Comparison of ENCODE assay signal across 8 cellular contexts in genomic region chr11:68460741-68461283, GRCh38. TPM values are rescaled to one million over a fixed set of nuclear protein-coding genes. Genes with fewer than 3 reads are reported as not detected.
DNase-seq lines count a peak whose midpoint lies in the region; ATAC-seq and TF ChIP-seq lines count a peak whose summit lies in the region.

Gene PPP6R3, plus strand, starts transcription at chr11:68460752. Its CDS starts 76,913 bp downstream, at chr11:68537665.

- peak within 1 kb of the TSS; percentile 83 for H3K27ac ChIP-seq in parathyroid adenoma

- peak within 1 kb of the TSS; percentile 94 for H3K27ac Mint-ChIP-seq in activated CD4-positive, alpha-beta T cell treated with anti-CD3 and anti-CD28 coated beads, Interleukin-2, amount 10 ng/mL, durations not matched to agents 24 days and 14 days

- no peaks in the 10 kb centered on the region for H3K4me1 ChIP-seq in parathyroid adenoma

- no peak within 1 kb of the TSS for H3K9ac ChIP-seq in parathyroid adenoma

- ATAC-seq in HG03045 (IDR thresholded peaks at IDR 0.05; ENCODE audit: unreplicated experiment) = peak; percentile 38

- no peaks in the 10 kb centered on the region for H3K9me3 ChIP-seq in parathyroid adenoma (ENCODE audit: control insufficient read depth, low read length)

- peaks cover 41% of the 10 kb centered on the region for H3K4me1 Mint-ChIP-seq in activated CD4-positive, alpha-beta T cell treated with anti-CD3 and anti-CD28 coated beads, Interleukin-2, amount 10 ng/mL, durations not matched to agents 24 days and 14 days

- peak within 1 kb of the TSS; percentile 95 for H3K4me3 Mint-ChIP-seq in activated CD4-positive, alpha-beta T cell treated with anti-CD3 and anti-CD28 coated beads, Interleukin-2, amount 10 ng/mL, durations not matched to agents 24 days and 14 days

- peak within 1 kb of the TSS; percentile 79 for H2AFZ ChIP-seq in parathyroid adenoma

- H3K9me3 Mint-ChIP-seq in activated CD4-positive, alpha-beta T cell treated with anti-CD3 and anti-CD28 coated beads, Interleukin-2, amount 10 ng/mL, durations not matched to agents 24 days and 14 days = no peaks in the 10 kb centered on the region

- H3K27me3 ChIP-seq in parathyroid adenoma (ENCODE audit: control insufficient read depth, insufficient read depth, low read length) = no peaks in the 10 kb centered on the region

- peak within 1 kb of the TSS; percentile 72 for H3K4me2 ChIP-seq in parathyroid adenoma (ENCODE audit: low read length)

- TF ChIP-seq CTCF in WI38 (IDR thresholded peaks at IDR 0.05; ENCODE audit: low read depth, low read length) (no peak), parathyroid adenoma (IDR thresholded peaks at IDR 0.05) (no peak)

- no peak for DNase-seq in activated CD4-positive, alpha-beta T cell treated with anti-CD3 and anti-CD28 coated beads, Interleukin-2, amount 10 ng/mL, durations not matched to agents 24 days and 14 days
- DNase-seq in activated CD4-positive, alpha-beta T cell treated with anti-CD3 and anti-CD28 coated beads for 4 hours = no peak
- DNase-seq in glomerular endothelial cell (ENCODE audit: extremely low read depth, low read depth, low spot score) (no peak), NCI-H446 treated with DMSO at 0.1 percent for 48 hours (lab: John Stamatoyannopoulos, UW) (no peak), superior temporal gyrus (ENCODE audit: extremely low spot score) (no peak)

- intact Hi-C loops in activated CD4-positive, alpha-beta T cell treated with anti-CD3 and anti-CD28 coated beads, Interleukin-2, amount 10 ng/mL, durations not matched to agents 24 days and 14 days (cut with micrococcal nuclease) = loop anchor here (1.0 to 10.0 kb wide), 5 partner anchors 11 to 429 kb away; partner anchors contain the start of genes CPT1A and NDUFS8

- no peaks in the 10 kb centered on the region for H3K36me3 ChIP-seq in parathyroid adenoma (ENCODE audit: control insufficient read depth, insufficient read depth, low read length)

- H3K79me2 ChIP-seq in parathyroid adenoma = peaks cover 30% of the 10 kb centered on the region

- H3K4me3 ChIP-seq in WI38 (ENCODE audit: low read depth, low read length) = peak within 1 kb of the TSS; percentile 80
- H3K4me3 ChIP-seq in parathyroid adenoma (ENCODE audit: low read depth, low read length) = peak within 1 kb of the TSS; percentile 74

- H3K27me3 Mint-ChIP-seq in activated CD4-positive, alpha-beta T cell treated with anti-CD3 and anti-CD28 coated beads, Interleukin-2, amount 10 ng/mL, durations not matched to agents 24 days and 14 days = peaks cover 3% of the 10 kb centered on the region

- peaks cover 19% of the 10 kb centered on the region for H3K36me3 Mint-ChIP-seq in activated CD4-positive, alpha-beta T cell treated with anti-CD3 and anti-CD28 coated beads, Interleukin-2, amount 10 ng/mL, durations not matched to agents 24 days and 14 days (ENCODE audit: low read depth)

RNA-seq across cellular contexts. Expression of gene PPP6R3, which starts in this region (rescaled TPM):
- total RNA-seq in activated CD4-positive, alpha-beta T cell treated with anti-CD3 and anti-CD28 coated beads, Interleukin-2, amount 10 ng/mL, durations not matched to agents 24 days and 14 days = 124 and 132 TPM in 2 replicates
- 80.6 and 86.6 TPM in 2 replicates for total RNA-seq in glomerular endothelial cell
